In the genomic region with DNA sequence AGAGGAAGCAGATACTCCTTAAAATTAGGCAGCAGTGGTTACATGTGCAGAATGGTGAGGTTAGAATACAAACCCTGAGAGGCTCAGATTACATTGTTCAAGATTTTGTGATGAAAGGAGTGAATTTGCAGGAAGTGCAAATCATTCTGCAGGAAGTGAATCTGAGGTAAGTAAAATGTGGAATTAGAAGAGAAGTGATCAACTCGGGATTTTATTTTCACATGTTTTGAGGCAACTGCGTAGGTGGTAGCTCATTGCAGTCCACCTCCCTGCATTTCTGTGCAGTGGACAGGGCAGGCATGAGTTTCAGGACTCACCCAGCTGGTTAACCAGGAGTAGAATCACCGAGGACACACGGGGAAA, we compare ENCODE assay signal across 25 cellular contexts. TPM values are rescaled to one million over a fixed set of nuclear protein-coding genes. Genes with fewer than 3 reads are reported as not detected.
A peak's percentile ranks its signal among the peaks of the same experiment; 100 is the strongest.
DNase-seq lines count a peak whose midpoint lies in the region; ATAC-seq, FAIRE-seq and TF ChIP-seq lines count a peak whose summit lies in the region.
"Had no signal": no experiment of that assay in that cellular context is flagged by ENCODE, and none has a peak within 500 bp of the region (broad histone marks: within the 10 kb centered on the region; RNA-seq: fewer than 3 reads in every experiment).

No MANE protein-coding gene starts in this region.

- no peaks in the 10 kb centered on the region for H3K36me3 ChIP-seq in Karpas-422 (ENCODE audit: insufficient read depth, low read length)
- peaks cover 0 to 8% of the 10 kb centered on the region in 2 donors for H3K36me3 ChIP-seq in gastroesophageal sphincter
- H3K36me3 ChIP-seq: upper lobe of left lung had no signal

- peaks cover 4% of the 10 kb centered on the region for H3K36me3 Mint-ChIP-seq in T-helper 17 cell (ENCODE audit: low read depth)
- H3K36me3 Mint-ChIP-seq: CD4-positive, alpha-beta memory T cell; IgD-negative memory B cell had no signal

- no peaks in the 10 kb centered on the region for H3K27me3 Mint-ChIP-seq in T-helper 17 cell

- no peaks in the 10 kb centered on the region for H3K9me3 ChIP-seq in Karpas-422 (ENCODE audit: low read length)
- no peaks in the 10 kb centered on the region for H3K9me3 ChIP-seq in T-helper 17 cell (ENCODE audit: control insufficient read depth, low read length, poor library complexity, severe bottlenecking)
- H3K9me3 ChIP-seq in gastroesophageal sphincter = no peaks in the 10 kb centered on the region
- H3K9me3 ChIP-seq: SK-N-SH, upper lobe of left lung had no signal

- TF ChIP-seq POLR2A in gastroesophageal sphincter (IDR thresholded peaks at IDR 0.05) = no peak

- H3K9ac ChIP-seq in Karpas-422 (ENCODE audit: low read length) = no peak overlapping the region
- H3K9ac ChIP-seq: SK-N-SH had no signal

- DNase-seq in NOMO-1 treated with DMSO at 0.1 percent for 48 hours (lab: John Stamatoyannopoulos, UW; ENCODE audit: unreplicated experiment) = peak; percentile 30
- no peak for DNase-seq in NOMO-1 treated with dmso at 0.1 percent for 144 hours (lab: John Stamatoyannopoulos, UW; ENCODE audit: unreplicated experiment)
- no peak for DNase-seq in Karpas-422
- no peak for DNase-seq in T-helper 17 cell
- no peak for DNase-seq in OCI-M2 (lab: John Stamatoyannopoulos, UW; ENCODE audit: unreplicated experiment)
- DNase-seq in frontal cortex (ENCODE audit: low spot score in 2 of 2) = no peak
- no peak for DNase-seq in RPMI8226
- DNase-seq: activated naive CD4-positive, alpha-beta T cell; CD4-positive, alpha-beta memory T cell; dermis blood vessel endothelial cell; DMS153; HFFc6; NCI-H1694; NCI-H526 treated with DMSO at 0.1 percent for 48 hours; SK-N-SH; T1000; upper lobe of left lung had no signal

- H3K4me3 ChIP-seq in Karpas-422 (ENCODE audit: low read length) (no peak overlapping the region), gastroesophageal sphincter (no peak overlapping the region)
- H3K4me3 ChIP-seq: skin epidermis, upper lobe of left lung had no signal

- FAIRE-seq in frontal cortex (lab: Jason Lieb, UNC) = no peak

- no peaks in the 10 kb centered on the region for H4K20me1 ChIP-seq in Karpas-422 (ENCODE audit: insufficient read depth, low read depth, low read length)

- H3K79me2 ChIP-seq in Karpas-422 (ENCODE audit: low read length) = no peaks in the 10 kb centered on the region

- whole genome bisulfite sequencing in gastroesophageal sphincter (ENCODE audit: low coverage in 1 of 2), 2 donors = 33 to 53% methylated on average over 1 to 4 of the region's 4 CpGs

- no peak for TF ChIP-seq CTCF in gastroesophageal sphincter (IDR thresholded peaks at IDR 0.05)

- H3K27ac Mint-ChIP-seq in T-helper 17 cell = no peak overlapping the region
- H3K27ac Mint-ChIP-seq: HFFc6, IgD-negative memory B cell had no signal

- peak overlapping the region; percentile 79 for H3K4me3 Mint-ChIP-seq in T-helper 17 cell
- H3K4me3 Mint-ChIP-seq: HFFc6 had no signal

- H3K9me2 ChIP-seq in Karpas-422 (replicated peaks; ENCODE audit: insufficient read depth, low read length) = no peaks in the 10 kb centered on the region
- H3K9me2 ChIP-seq: SK-N-SH had no signal

- peaks cover 49% of the 10 kb centered on the region for H3K4me1 Mint-ChIP-seq in T-helper 17 cell

- H3K27ac ChIP-seq in Karpas-422 (ENCODE audit: low read length) (no peak overlapping the region), gastroesophageal sphincter (peak overlapping the region; percentile 50 to 93 (median 88))
- H3K27ac ChIP-seq: 22Rv1, skin epidermis, upper lobe of left lung had no signal

- no peak for ATAC-seq in T-helper 17 cell
- ATAC-seq in gastroesophageal sphincter = no peak

- H3K27me3 ChIP-seq in Karpas-422 (ENCODE audit: low read length) (no peaks in the 10 kb centered on the region), gastroesophageal sphincter (no peaks in the 10 kb centered on the region)

- TF ChIP-seq EP300 in gastroesophageal sphincter (IDR thresholded peaks at IDR 0.05) = no peak

- H2AFZ ChIP-seq in Karpas-422 (ENCODE audit: low read length) = no peak overlapping the region; the same call in 1 of the 2 replicates

- H3K4me2 ChIP-seq in Karpas-422 (ENCODE audit: low read depth, low read length, poor library complexity, severe bottlenecking) = peak overlapping the region; percentile 2
- H3K4me2 ChIP-seq: SK-N-SH had no signal

- peaks cover 29% of the 10 kb centered on the region for H3K4me1 ChIP-seq in Karpas-422 (ENCODE audit: low read length)
- H3K4me1 ChIP-seq in gastroesophageal sphincter = peaks cover 4 to 89% (median 8%) of the 10 kb centered on the region in 3 donors

RNA-seq across cellular contexts. Expression of gene PLA2G2C, which starts 2.1 kb away (rescaled TPM):
- total RNA-seq in Karpas-422 (2014; rRNA removed; shearing (Covaris generic); ENCODE audit: low replicate concordance) = not detected in 2 replicates
- total RNA-seq in T-helper 17 cell (under 1 TPM in 1 of 2 donors, not detected in 1; 0.25 TPM), gastroesophageal sphincter (under 1 TPM in 2 of 4 donors, not detected in 2; 0.31 to 0.81 TPM), frontal cortex (not detected)
- total RNA-seq: cardiac septum; CD4-positive, alpha-beta memory T cell; dermis blood vessel endothelial cell; G401; HFFc6; lung microvascular endothelial cell; pulmonary artery endothelial cell had no signal

RNA-seq across cellular contexts. Expression of gene UBXN10, which starts 2.5 kb away (rescaled TPM):
- total RNA-seq in Karpas-422 (2014; rRNA removed; shearing (Covaris generic); ENCODE audit: low replicate concordance) = not detected in 2 replicates
- total RNA-seq in T-helper 17 cell (1 to 10 TPM in 1 of 2 donors, under 1 TPM in 1; 0.81 to 1.0 TPM), gastroesophageal sphincter (10 to 100 TPM in 3 of 4 donors, 1 to 10 TPM in 1; 9.2 to 27.9 (median 18.8) TPM), frontal cortex (3.3 TPM)
- total RNA-seq: dermis blood vessel endothelial cell, HFFc6, lung microvascular endothelial cell, pulmonary artery endothelial cell had no signal

RNA-seq across cellular contexts. Expression of gene PLA2G2F, which starts 49.3 kb away (rescaled TPM):
- not detected in 2 replicates for total RNA-seq in Karpas-422 (2014; rRNA removed; shearing (Covaris generic); ENCODE audit: low replicate concordance)
- not detected for total RNA-seq in T-helper 17 cell
- total RNA-seq in gastroesophageal sphincter = not detected
- not detected for total RNA-seq in frontal cortex
- total RNA-seq: cardiac septum; CD4-positive, alpha-beta memory T cell; dermis blood vessel endothelial cell; G401; HFFc6; lung microvascular endothelial cell; pulmonary artery endothelial cell; upper lobe of left lung had no signal
